In the genomic region with DNA sequence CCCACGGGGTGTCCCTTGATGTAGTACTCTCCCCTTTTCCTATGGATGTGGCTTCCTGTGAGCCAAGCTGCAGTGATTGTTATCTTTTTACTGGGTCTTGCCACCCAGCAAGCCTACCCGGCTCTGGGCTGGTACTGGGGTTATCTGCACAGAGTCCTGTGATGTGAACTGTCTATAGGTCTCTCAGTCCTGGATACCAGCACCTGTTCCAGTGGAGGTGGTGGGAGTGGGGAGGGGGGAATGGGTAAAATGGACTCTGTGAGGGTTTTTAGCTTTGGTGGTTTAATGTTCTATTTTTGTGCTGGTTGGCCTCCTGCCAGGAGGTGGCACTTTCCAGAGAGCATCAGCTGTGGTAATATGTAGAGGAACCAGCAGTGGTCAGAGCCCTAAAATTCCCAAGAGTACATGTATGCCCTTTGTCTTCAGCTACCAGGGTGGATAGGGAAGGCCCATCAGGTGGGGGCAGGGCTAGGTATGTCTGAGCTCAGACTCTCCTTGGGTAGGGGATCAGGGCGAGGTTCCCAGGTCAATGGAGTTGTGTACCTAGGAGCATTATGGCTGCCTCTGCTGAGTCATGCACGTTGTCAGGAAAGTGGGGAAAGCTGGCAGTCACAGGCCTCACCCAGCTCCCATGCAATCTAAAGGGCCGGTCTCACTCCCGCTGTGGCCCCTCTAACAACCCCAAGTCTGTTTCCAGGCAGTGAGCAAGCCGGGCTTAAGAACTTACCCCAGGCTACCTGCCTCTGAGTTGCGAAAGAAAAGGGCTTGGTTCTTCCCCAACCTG, we compare ENCODE assay signal across 1 cellular context.
TF ChIP-seq lines count a peak whose summit lies in the region.

No MANE protein-coding gene starts in this region.

TF ChIP-seq in HepG2, 621 proteins besides CTCF, POLR2A, EP300 and RAD21:
- TF ChIP-seq, protein P1, sequence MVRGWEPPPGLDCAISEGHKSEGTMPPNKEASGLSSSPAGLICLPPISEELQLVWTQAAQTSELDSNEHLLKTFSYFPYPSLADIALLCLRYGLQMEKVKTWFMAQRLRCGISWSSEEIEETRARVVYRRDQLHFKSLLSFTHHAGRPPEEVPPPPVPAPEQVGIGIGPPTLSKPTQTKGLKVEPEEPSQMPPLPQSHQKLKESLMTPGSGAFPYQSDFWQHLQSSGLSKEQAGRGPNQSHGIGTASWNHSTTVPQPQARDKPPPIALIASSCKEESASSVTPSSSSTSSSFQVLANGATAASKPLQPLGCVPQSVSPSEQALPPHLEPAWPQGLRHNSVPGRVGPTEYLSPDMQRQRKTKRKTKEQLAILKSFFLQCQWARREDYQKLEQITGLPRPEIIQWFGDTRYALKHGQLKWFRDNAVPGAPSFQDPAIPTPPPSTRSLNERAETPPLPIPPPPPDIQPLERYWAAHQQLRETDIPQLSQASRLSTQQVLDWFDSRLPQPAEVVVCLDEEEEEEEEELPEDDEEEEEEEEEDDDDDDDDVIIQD (CRISPR knock-in tag; IDR thresholded peaks at IDR 0.05; ENCODE audit: low read depth) = 0 out of 2 replicates have a peak, but pooled peaks have one; percentile 60
- TF ChIP-seq POGZ (CRISPR knock-in tag; IDR thresholded peaks at IDR 0.05) (peak; percentile 61; the same call in 1 of the 2 replicates), HNRNPK (IDR thresholded peaks at IDR 0.05; ENCODE audit: low read depth, low read length, poor library complexity, severe bottlenecking) (peak; percentile 41), CEBPB (IDR thresholded peaks at IDR 0.05; ENCODE audit: borderline replicate concordance, low read depth, low read length) (0 out of 2 replicates have a peak, but pooled peaks have one; percentile 15)
TF ChIP-seq in HepG2: peak in this region for 4; not testable (repeated sequence) for 617.
